Comparison of ENCODE assay signal across 11 cellular contexts in genomic region chr18:63617049-63617995, GRCh38. TPM values are rescaled to one million over a fixed set of nuclear protein-coding genes. Genes with fewer than 3 reads are reported as not detected.
A peak's percentile ranks its signal among the peaks of the same experiment; 100 is the strongest.
DNase-seq lines count a peak whose midpoint lies in the region; ATAC-seq, FAIRE-seq and TF ChIP-seq lines count a peak whose summit lies in the region.
"Had no signal": no experiment of that assay in that cellular context is flagged by ENCODE, and none has a peak within 500 bp of the region (broad histone marks: within the 10 kb centered on the region; RNA-seq: fewer than 3 reads in every experiment).

No MANE protein-coding gene starts in this region.

- FAIRE-seq in D721Med (lab: Jason Lieb, UNC) = peak; percentile 97

- DNase-seq in D721Med (ENCODE audit: insufficient read length, low spot score) (no peak), NCI-H2081 treated with DMSO at 0.1 percent for 48 hours (lab: John Stamatoyannopoulos, UW) (peak; percentile 92), nucleus accumbens (lab: John Stamatoyannopoulos, UW) (no peak), cerebellum (ENCODE audit: low spot score) (no peak), RKO (ENCODE audit: low spot score) (no peak)
- DNase-seq: activated gamma-delta T cell treated with Interleukin-2 at 50 U/mL for 16 hours, NCI-H446, uterus had no signal

- no peak for TF ChIP-seq CTCF in D721Med (IDR thresholded peaks at IDR 0.05; ENCODE audit: insufficient read depth, missing control alignments)

- ATAC-seq in GM19455 (IDR thresholded peaks at IDR 0.05; ENCODE audit: unreplicated experiment) = peak; percentile 78
- ATAC-seq in HG03066 (IDR thresholded peaks at IDR 0.05; ENCODE audit: low read depth, unreplicated experiment) = peak; percentile 67
- ATAC-seq in HG02642 (IDR thresholded peaks at IDR 0.05; ENCODE audit: poor library complexity, unreplicated experiment) = no peak

RNA-seq across cellular contexts. Expression of gene SERPINB4, which starts 26.7 kb away (rescaled TPM):
- not detected for total RNA-seq in cerebellum
- total RNA-seq: uterus had no signal

RNA-seq across cellular contexts. Expression of gene SERPINB13, which starts 30.2 kb away (rescaled TPM):
- not detected for total RNA-seq in cerebellum
- total RNA-seq: uterus had no signal

RNA-seq across cellular contexts. Expression of gene SERPINB3, which starts 44.4 kb away (rescaled TPM):
- not detected for total RNA-seq in cerebellum
- total RNA-seq: uterus had no signal
